In genomic region chrX:149525389-149525788, GRCh38 we compare ENCODE assay signal across 7 cellular contexts. TPM values are rescaled to one million over a fixed set of nuclear protein-coding genes. Genes with fewer than 3 reads are reported as not detected.
DNase-seq lines count a peak whose midpoint lies in the region; ATAC-seq lines count a peak whose summit lies in the region.
"Not testable (repeated sequence)": the region's sequence is repeated elsewhere in the genome, so short reads cannot be mapped to it uniquely, and the experiment has no call there.

No MANE protein-coding gene starts in this region.

- H3K9me3 Mint-ChIP-seq in natural killer cell treated with Interleukin-12 subunit alpha and Interleukin-12 subunit beta and Interleukin-15 and Interleukin-18, amount 100 ng/mL, for 72 hours, result not testable (repeated sequence)

- not testable (repeated sequence) for H3K27me3 Mint-ChIP-seq in natural killer cell treated with Interleukin-12 subunit alpha and Interleukin-12 subunit beta and Interleukin-15 and Interleukin-18, amount 100 ng/mL, for 72 hours

- peaks cover 28 to 30% of the 10 kb centered on the region in 2 donors for H3K4me1 Mint-ChIP-seq in natural killer cell treated with Interleukin-12 subunit alpha and Interleukin-12 subunit beta and Interleukin-15 and Interleukin-18, amount 100 ng/mL, for 72 hours (ENCODE audit: low read depth in 2 of 2)

- H3K27ac Mint-ChIP-seq in natural killer cell treated with Interleukin-12 subunit alpha and Interleukin-12 subunit beta and Interleukin-15 and Interleukin-18, amount 100 ng/mL, for 72 hours, result peak overlapping the region in 1 of 2 donors; percentile 41

- H3K36me3 Mint-ChIP-seq in natural killer cell treated with Interleukin-12 subunit alpha and Interleukin-12 subunit beta and Interleukin-15 and Interleukin-18, amount 100 ng/mL, for 72 hours, result not testable (repeated sequence)

- ATAC-seq in GM18858 (IDR thresholded peaks at IDR 0.05; ENCODE audit: unreplicated experiment) (peak; percentile 96), HG02763 (IDR thresholded peaks at IDR 0.05; ENCODE audit: unreplicated experiment) (peak; percentile 90), esophagus mucosa (peak; percentile 80)
- peak; percentile 94 to 96 for ATAC-seq in natural killer cell treated with Interleukin-12 subunit alpha and Interleukin-12 subunit beta and Interleukin-15 and Interleukin-18, amount 100 ng/mL, for 72 hours

- peak; percentile 49 for DNase-seq in LHCN-M2 (ENCODE audit: low read depth)
- peak; percentile 70 for DNase-seq in RPMI7951 (ENCODE audit: low read depth)
- peak; percentile 55 for DNase-seq in activated CD8-positive, alpha-beta memory T cell treated with anti-CD3 and anti-CD28 coated beads, Interleukin-2, amount 50 U/mL, for 1 hour (ENCODE audit: extremely low read depth)
- DNase-seq in natural killer cell treated with Interleukin-12 subunit alpha and Interleukin-12 subunit beta and Interleukin-15 and Interleukin-18, amount 100 ng/mL, for 72 hours (ENCODE audit: low spot score), result peak; percentile 68

- peak overlapping the region; percentile 20 for H3K4me3 Mint-ChIP-seq in natural killer cell treated with Interleukin-12 subunit alpha and Interleukin-12 subunit beta and Interleukin-15 and Interleukin-18, amount 100 ng/mL, for 72 hours

RNA-seq across cellular contexts. Expression of gene EOLA1, which starts 15.4 kb away (rescaled TPM):
- total RNA-seq in LHCN-M2 (2014; rRNA removed) (8.7 and 19.0 TPM in 2 replicates), esophagus mucosa (14.6 TPM)
- 17.1 TPM for polyA plus RNA-seq in LHCN-M2 (2012)
- total RNA-seq in RPMI7951 (2014; rRNA removed; shearing (Covaris generic)), result 11.3 and 13.5 TPM in 2 replicates
- total RNA-seq in natural killer cell treated with Interleukin-12 subunit alpha and Interleukin-12 subunit beta and Interleukin-15 and Interleukin-18, amount 100 ng/mL, for 72 hours, result 10 to 100 TPM; 32.1 to 35.0 TPM

RNA-seq across cellular contexts. Expression of gene IDS, which starts 20.3 kb away (rescaled TPM):
- total RNA-seq in LHCN-M2 (2014; rRNA removed) (54.4 and 60.5 TPM in 2 replicates), esophagus mucosa (23.2 TPM)
- 32.4 TPM for polyA plus RNA-seq in LHCN-M2 (2012)
- total RNA-seq in RPMI7951 (2014; rRNA removed; shearing (Covaris generic)), result 37.1 and 38.1 TPM in 2 replicates
- total RNA-seq in natural killer cell treated with Interleukin-12 subunit alpha and Interleukin-12 subunit beta and Interleukin-15 and Interleukin-18, amount 100 ng/mL, for 72 hours, result 100 to 1,000 TPM in 1 of 2 donors, 10 to 100 TPM in 1; 96.0 to 129 TPM

RNA-seq across cellular contexts. Expression of gene HSFX3, which starts 24.3 kb away (rescaled TPM):
- total RNA-seq in LHCN-M2 (2014; rRNA removed), result not detected in 2 replicates
- polyA plus RNA-seq in LHCN-M2 (2012), result not detected
- not detected in 2 replicates for total RNA-seq in RPMI7951 (2014; rRNA removed; shearing (Covaris generic))
- total RNA-seq in esophagus mucosa, result not detected
- not detected for total RNA-seq in natural killer cell treated with Interleukin-12 subunit alpha and Interleukin-12 subunit beta and Interleukin-15 and Interleukin-18, amount 100 ng/mL, for 72 hours

Comparison
In these comparisons a context has a peak if more than half of its experiments do, and no peak if none do; other contexts are left out.
1. Peak in every context shown above with its lines: DNase-seq and ATAC-seq.